ENCODE assay signal across 18 cellular contexts in genomic region chr7:6166443-6166871, GRCh38.
DNase-seq lines count a peak whose midpoint lies in the region; ATAC-seq and TF ChIP-seq lines count a peak whose summit lies in the region.
"Had no signal": no experiment of that assay in that cellular context is flagged by ENCODE, and none has a peak within 500 bp of the region (broad histone marks: within the 10 kb centered on the region; RNA-seq: fewer than 3 reads in every experiment).

No MANE protein-coding gene starts in this region.

- peaks cover 4% of the 10 kb centered on the region for H3K27me3 Mint-ChIP-seq in HFFc6 (ENCODE audit: insufficient read depth)
- H3K27me3 Mint-ChIP-seq: activated CD4-positive, alpha-beta memory T cell treated with anti-CD3 and anti-CD28 coated beads for 36 hours; activated naive CD8-positive, alpha-beta T cell treated with anti-CD3 and anti-CD28 coated beads, Interleukin-2, amount 50 U/mL, for 24 hours; naive thymus-derived CD8-positive, alpha-beta T cell; stimulated activated naive CD8-positive, alpha-beta T cell treated with anti-CD3 and anti-CD28 coated beads, Interleukin-15, amount 100 ng/mL, for 72 hours had no signal

- H3K4me2 ChIP-seq in neuronal stem cell (ENCODE audit: insufficient read depth, low read length, poor library complexity, severe bottlenecking): no peak overlapping the region
- H3K4me2 ChIP-seq: A549 had no signal

- no peak overlapping the region for H4K91ac ChIP-seq in neuronal stem cell (ENCODE audit: low read depth, low read length, poor library complexity)

- no peak overlapping the region for H2BK120ac ChIP-seq in neuronal stem cell (ENCODE audit: low read depth, low read length)

- H3K4me1 Mint-ChIP-seq in HFFc6 (ENCODE audit: low read depth): 0 out of 2 replicates have a peak, but pooled peaks cover 3% of the 10 kb centered on the region
- H3K4me1 Mint-ChIP-seq: activated naive CD8-positive, alpha-beta T cell treated with anti-CD3 and anti-CD28 coated beads, Interleukin-2, amount 50 U/mL, for 24 hours; stimulated activated naive CD8-positive, alpha-beta T cell treated with anti-CD3 and anti-CD28 coated beads, Interleukin-15, amount 100 ng/mL, for 72 hours had no signal

- no peak overlapping the region for H3K4ac ChIP-seq in neuronal stem cell (ENCODE audit: low read length)

- H3K4me3 ChIP-seq in ascending aorta (no peak overlapping the region), neuronal stem cell (ENCODE audit: low read length in 2 of 2) (no peak overlapping the region)
- H3K4me3 ChIP-seq: A549 had no signal

- peak overlapping the region; percentile 85 for H2AK5ac ChIP-seq in neuronal stem cell (ENCODE audit: low read depth, low read length)

- H3K27me3 ChIP-seq in ascending aorta: no peaks in the 10 kb centered on the region
- no peaks in the 10 kb centered on the region for H3K27me3 ChIP-seq in neuronal stem cell (ENCODE audit: control insufficient read depth in 3 of 3, insufficient read depth in 3 of 3, low read depth in 1 of 3, low read length in 3 of 3)

- no peak overlapping the region for H2BK12ac ChIP-seq in neuronal stem cell (ENCODE audit: low read length)

- no peak overlapping the region for H4K8ac ChIP-seq in neuronal stem cell (ENCODE audit: low read depth, low read length)

- peaks cover 9% of the 10 kb centered on the region for H3K36me3 Mint-ChIP-seq in HFFc6 (ENCODE audit: low read depth)
- H3K36me3 Mint-ChIP-seq: CD4-positive, CD25-positive, alpha-beta regulatory T cell had no signal

- no peaks in the 10 kb centered on the region for H3K9me3 Mint-ChIP-seq in HFFc6
- H3K9me3 Mint-ChIP-seq: activated CD4-positive, alpha-beta memory T cell treated with anti-CD3 and anti-CD28 coated beads for 36 hours; activated naive CD8-positive, alpha-beta T cell treated with anti-CD3 and anti-CD28 coated beads, Interleukin-2, amount 50 U/mL, for 24 hours; CD4-positive, CD25-positive, alpha-beta regulatory T cell; naive thymus-derived CD8-positive, alpha-beta T cell; stimulated activated naive CD8-positive, alpha-beta T cell treated with anti-CD3 and anti-CD28 coated beads, Interleukin-15, amount 100 ng/mL, for 72 hours had no signal

- no peak overlapping the region for H3K9ac ChIP-seq in neuronal stem cell (ENCODE audit: low read depth, low read length, poor library complexity)

- WGBS in neuronal stem cell (ENCODE audit: extremely low coverage in 2 of 2, insufficient read length in 2 of 2, insufficient replicate concordance in 1 of 2), 2 donors: no CpG with 5 or more reads among the region's 13 CpGs

- H3K18ac ChIP-seq in neuronal stem cell (ENCODE audit: low read length): no peak overlapping the region

- H3K9me3 ChIP-seq in ascending aorta: no peaks in the 10 kb centered on the region
- no peaks in the 10 kb centered on the region for H3K9me3 ChIP-seq in neuronal stem cell (replicated peaks in 1 of 2; ENCODE audit: control insufficient read depth in 2 of 2, insufficient read depth in 1 of 2, low read depth in 1 of 2, low read length in 2 of 2)
- H3K9me3 ChIP-seq: A549 had no signal

- H3K14ac ChIP-seq in neuronal stem cell (ENCODE audit: low read length): no peak overlapping the region

- intact Hi-C loops in ascending aorta (cut with DNase I): loop anchor here (10.0 kb wide), 1 partner anchor 278 kb away; the partner anchor contains the start of gene DAGLB

- no peak overlapping the region for H3K4me3 Mint-ChIP-seq in HFFc6
- H3K4me3 Mint-ChIP-seq: activated CD4-positive, alpha-beta memory T cell treated with anti-CD3 and anti-CD28 coated beads for 36 hours; activated naive CD8-positive, alpha-beta T cell treated with anti-CD3 and anti-CD28 coated beads, Interleukin-2, amount 50 U/mL, for 24 hours; CD4-positive, CD25-positive, alpha-beta regulatory T cell; naive thymus-derived CD8-positive, alpha-beta T cell; stimulated activated naive CD8-positive, alpha-beta T cell treated with anti-CD3 and anti-CD28 coated beads, Interleukin-15, amount 100 ng/mL, for 72 hours had no signal

- DNase-seq in NCI-H187 treated with DMSO at 0.1 percent for 48 hours (lab: John Stamatoyannopoulos, UW) (peak; percentile 60), NCI-H187 (lab: John Stamatoyannopoulos, UW) (no peak), HFFc6 (no peak), ascending aorta (ENCODE audit: low spot score in 2 of 2) (no peak), neuronal stem cell (ENCODE audit: low spot score) (no peak), GDM1 (lab: John Stamatoyannopoulos, UW) (no peak), NCI-H748 (lab: John Stamatoyannopoulos, UW; ENCODE audit: unreplicated experiment) (no peak)
- DNase-seq: activated CD4-positive, alpha-beta memory T cell treated with anti-CD3 and anti-CD28 coated beads for 36 hours; activated naive CD8-positive, alpha-beta T cell treated with anti-CD3 and anti-CD28 coated beads, Interleukin-2, amount 50 U/mL, for 24 hours; activated T-cell treated with anti-CD3 and anti-CD28 coated beads, Interleukin-2, amount 50 U/mL, for 48 hours; CD4-positive, CD25-positive, alpha-beta regulatory T cell; mammary epithelial cell; naive thymus-derived CD8-positive, alpha-beta T cell; NCI-H2081 treated with DMSO at 0.1 percent for 48 hours; NCI-H774; stimulated activated naive CD8-positive, alpha-beta T cell treated with anti-CD3 and anti-CD28 coated beads, Interleukin-15, amount 100 ng/mL, for 72 hours had no signal

- no peaks in the 10 kb centered on the region for H3K79me1 ChIP-seq in neuronal stem cell (ENCODE audit: low read depth, low read length)

- peak overlapping the region; percentile 25 to 92 for H3K27ac ChIP-seq in ascending aorta
- H3K27ac ChIP-seq in neuronal stem cell (replicated peaks; ENCODE audit: low read length): no peak overlapping the region
- H3K27ac ChIP-seq: A549 had no signal

- peaks cover 5 to 23% of the 10 kb centered on the region in 2 donors for H3K4me1 ChIP-seq in ascending aorta
- H3K4me1 ChIP-seq in neuronal stem cell (ENCODE audit: control insufficient read depth in 2 of 2, insufficient read depth in 1 of 2, low read depth in 1 of 2, low read length in 2 of 2): peaks cover 0 to 2% of the 10 kb centered on the region in 2 donors
- H3K4me1 ChIP-seq: A549 had no signal

- no peak overlapping the region for H2AFZ ChIP-seq in neuronal stem cell (ENCODE audit: low read length)

- H2BK5ac ChIP-seq in neuronal stem cell (ENCODE audit: low read length): peak overlapping the region; percentile 26

- H2BK15ac ChIP-seq in neuronal stem cell (ENCODE audit: low read length): no peak overlapping the region

- ATAC-seq in HG03175 (IDR thresholded peaks at IDR 0.05; ENCODE audit: unreplicated experiment): no peak
- ATAC-seq: activated naive CD8-positive, alpha-beta T cell treated with anti-CD3 and anti-CD28 coated beads, Interleukin-2, amount 50 U/mL, for 24 hours; naive thymus-derived CD8-positive, alpha-beta T cell; stimulated activated naive CD8-positive, alpha-beta T cell treated with anti-CD3 and anti-CD28 coated beads, Interleukin-15, amount 100 ng/mL, for 72 hours had no signal

- H3K23ac ChIP-seq in neuronal stem cell (ENCODE audit: low read depth, low read length, poor library complexity): peak overlapping the region; percentile 34

- TF ChIP-seq CTCF in HFFc6 (IDR thresholded peaks at IDR 0.05) (no peak), ascending aorta (IDR thresholded peaks at IDR 0.05) (no peak)

- peak overlapping the region; percentile 42; the same call in 1 of the 2 replicates for H3K27ac Mint-ChIP-seq in HFFc6
- H3K27ac Mint-ChIP-seq: activated CD4-positive, alpha-beta memory T cell treated with anti-CD3 and anti-CD28 coated beads for 36 hours; activated naive CD8-positive, alpha-beta T cell treated with anti-CD3 and anti-CD28 coated beads, Interleukin-2, amount 50 U/mL, for 24 hours; CD4-positive, CD25-positive, alpha-beta regulatory T cell; naive thymus-derived CD8-positive, alpha-beta T cell had no signal

- H3K36me3 ChIP-seq in ascending aorta: peaks cover 48 to 52% of the 10 kb centered on the region in 2 donors
- peaks cover 18 to 48% of the 10 kb centered on the region in 2 donors for H3K36me3 ChIP-seq in neuronal stem cell (replicated peaks in 1 of 2; ENCODE audit: control insufficient read depth in 2 of 2, insufficient read depth in 2 of 2, low read length in 2 of 2)
